In the genomic region with DNA sequence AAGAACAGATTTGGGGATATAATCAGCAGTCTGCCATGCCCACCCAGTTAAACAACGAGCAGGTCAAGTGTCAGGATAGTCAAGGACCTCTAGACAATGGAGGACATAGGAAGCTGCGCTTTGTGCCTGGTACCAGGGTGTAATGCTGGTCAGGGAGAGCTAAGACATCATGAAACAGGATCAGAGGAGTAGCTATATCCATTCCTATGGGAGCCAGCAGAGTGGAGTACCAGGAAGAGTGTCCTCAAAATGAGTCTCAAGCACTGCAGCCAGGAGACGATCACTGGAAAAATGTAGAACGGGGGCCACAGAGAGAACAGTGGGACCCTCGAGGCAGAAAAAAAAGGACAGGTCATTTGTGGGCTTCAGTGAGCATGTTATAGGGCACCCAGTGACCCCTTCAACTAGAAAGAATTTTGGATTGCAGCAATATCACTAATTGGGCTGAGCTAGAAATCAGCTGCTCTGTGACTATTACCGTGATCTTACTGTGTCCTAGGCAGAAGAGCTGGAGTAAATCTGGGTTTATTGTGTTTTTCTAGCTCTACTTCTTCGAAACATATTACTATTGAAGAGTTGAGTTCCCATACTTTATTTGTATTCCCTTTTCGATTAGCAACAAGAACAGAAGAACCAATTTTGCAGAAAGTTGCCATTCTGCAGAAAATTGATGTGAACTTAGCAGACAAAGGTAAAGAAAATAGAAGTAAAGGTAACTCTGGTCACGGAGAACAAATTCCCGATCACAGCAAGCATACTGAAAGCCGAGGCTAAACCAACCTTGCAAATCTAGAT, we compare ENCODE assay signal across 1 cellular context.
A peak's percentile ranks its signal among the peaks of the same experiment; 100 is the strongest.
TF ChIP-seq lines count a peak whose summit lies in the region.

No MANE protein-coding gene starts in this region.

TF ChIP-seq in HepG2, 621 proteins besides CTCF, POLR2A, EP300 and RAD21 (continued from another document):
- TF ChIP-seq, protein P1, sequence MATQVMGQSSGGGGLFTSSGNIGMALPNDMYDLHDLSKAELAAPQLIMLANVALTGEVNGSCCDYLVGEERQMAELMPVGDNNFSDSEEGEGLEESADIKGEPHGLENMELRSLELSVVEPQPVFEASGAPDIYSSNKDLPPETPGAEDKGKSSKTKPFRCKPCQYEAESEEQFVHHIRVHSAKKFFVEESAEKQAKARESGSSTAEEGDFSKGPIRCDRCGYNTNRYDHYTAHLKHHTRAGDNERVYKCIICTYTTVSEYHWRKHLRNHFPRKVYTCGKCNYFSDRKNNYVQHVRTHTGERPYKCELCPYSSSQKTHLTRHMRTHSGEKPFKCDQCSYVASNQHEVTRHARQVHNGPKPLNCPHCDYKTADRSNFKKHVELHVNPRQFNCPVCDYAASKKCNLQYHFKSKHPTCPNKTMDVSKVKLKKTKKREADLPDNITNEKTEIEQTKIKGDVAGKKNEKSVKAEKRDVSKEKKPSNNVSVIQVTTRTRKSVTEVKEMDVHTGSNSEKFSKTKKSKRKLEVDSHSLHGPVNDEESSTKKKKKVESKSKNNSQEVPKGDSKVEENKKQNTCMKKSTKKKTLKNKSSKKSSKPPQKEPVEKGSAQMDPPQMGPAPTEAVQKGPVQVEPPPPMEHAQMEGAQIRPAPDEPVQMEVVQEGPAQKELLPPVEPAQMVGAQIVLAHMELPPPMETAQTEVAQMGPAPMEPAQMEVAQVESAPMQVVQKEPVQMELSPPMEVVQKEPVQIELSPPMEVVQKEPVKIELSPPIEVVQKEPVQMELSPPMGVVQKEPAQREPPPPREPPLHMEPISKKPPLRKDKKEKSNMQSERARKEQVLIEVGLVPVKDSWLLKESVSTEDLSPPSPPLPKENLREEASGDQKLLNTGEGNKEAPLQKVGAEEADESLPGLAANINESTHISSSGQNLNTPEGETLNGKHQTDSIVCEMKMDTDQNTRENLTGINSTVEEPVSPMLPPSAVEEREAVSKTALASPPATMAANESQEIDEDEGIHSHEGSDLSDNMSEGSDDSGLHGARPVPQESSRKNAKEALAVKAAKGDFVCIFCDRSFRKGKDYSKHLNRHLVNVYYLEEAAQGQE (IDR thresholded peaks at IDR 0.05; ENCODE audit: borderline replicate concordance in 1 of 2, low read depth in 1 of 2, low read length in 2 of 2), result no peak; a peak in 1 of 4 replicates
- TF ChIP-seq, protein P2, sequence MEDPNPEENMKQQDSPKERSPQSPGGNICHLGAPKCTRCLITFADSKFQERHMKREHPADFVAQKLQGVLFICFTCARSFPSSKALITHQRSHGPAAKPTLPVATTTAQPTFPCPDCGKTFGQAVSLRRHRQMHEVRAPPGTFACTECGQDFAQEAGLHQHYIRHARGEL (CRISPR knock-in tag; IDR thresholded peaks at IDR 0.05), result no peak
- TF ChIP-seq CENPT (CRISPR knock-in tag; IDR thresholded peaks at IDR 0.05; ENCODE audit: low read depth), result no peak
- TF ChIP-seq, protein P3, sequence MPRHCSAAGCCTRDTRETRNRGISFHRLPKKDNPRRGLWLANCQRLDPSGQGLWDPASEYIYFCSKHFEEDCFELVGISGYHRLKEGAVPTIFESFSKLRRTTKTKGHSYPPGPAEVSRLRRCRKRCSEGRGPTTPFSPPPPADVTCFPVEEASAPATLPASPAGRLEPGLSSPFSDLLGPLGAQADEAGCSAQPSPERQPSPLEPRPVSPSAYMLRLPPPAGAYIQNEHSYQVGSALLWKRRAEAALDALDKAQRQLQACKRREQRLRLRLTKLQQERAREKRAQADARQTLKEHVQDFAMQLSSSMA (CRISPR knock-in tag; IDR thresholded peaks at IDR 0.05), result no peak
- TF ChIP-seq, protein P4, sequence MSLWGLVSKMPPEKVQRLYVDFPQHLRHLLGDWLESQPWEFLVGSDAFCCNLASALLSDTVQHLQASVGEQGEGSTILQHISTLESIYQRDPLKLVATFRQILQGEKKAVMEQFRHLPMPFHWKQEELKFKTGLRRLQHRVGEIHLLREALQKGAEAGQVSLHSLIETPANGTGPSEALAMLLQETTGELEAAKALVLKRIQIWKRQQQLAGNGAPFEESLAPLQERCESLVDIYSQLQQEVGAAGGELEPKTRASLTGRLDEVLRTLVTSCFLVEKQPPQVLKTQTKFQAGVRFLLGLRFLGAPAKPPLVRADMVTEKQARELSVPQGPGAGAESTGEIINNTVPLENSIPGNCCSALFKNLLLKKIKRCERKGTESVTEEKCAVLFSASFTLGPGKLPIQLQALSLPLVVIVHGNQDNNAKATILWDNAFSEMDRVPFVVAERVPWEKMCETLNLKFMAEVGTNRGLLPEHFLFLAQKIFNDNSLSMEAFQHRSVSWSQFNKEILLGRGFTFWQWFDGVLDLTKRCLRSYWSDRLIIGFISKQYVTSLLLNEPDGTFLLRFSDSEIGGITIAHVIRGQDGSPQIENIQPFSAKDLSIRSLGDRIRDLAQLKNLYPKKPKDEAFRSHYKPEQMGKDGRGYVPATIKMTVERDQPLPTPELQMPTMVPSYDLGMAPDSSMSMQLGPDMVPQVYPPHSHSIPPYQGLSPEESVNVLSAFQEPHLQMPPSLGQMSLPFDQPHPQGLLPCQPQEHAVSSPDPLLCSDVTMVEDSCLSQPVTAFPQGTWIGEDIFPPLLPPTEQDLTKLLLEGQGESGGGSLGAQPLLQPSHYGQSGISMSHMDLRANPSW (CRISPR knock-in tag; IDR thresholded peaks at IDR 0.05; ENCODE audit: borderline replicate concordance), result 0 out of 2 replicates have a peak, but pooled peaks have one; percentile 62
